2 cellular contexts compared by ENCODE assay signal in genomic region chr5:125276121-125276520, GRCh38.
TF ChIP-seq lines count a peak whose summit lies in the region.

No MANE protein-coding gene starts in this region.

TF ChIP-seq in SK-N-SH treated with all-trans-retinoic acid at 6 μM for 48 hours, 23 proteins besides CTCF, POLR2A, EP300 and RAD21 (continued from another document):
- TF ChIP-seq TCF4 (CRISPR knock-in tag; IDR thresholded peaks at IDR 0.05; ENCODE audit: borderline replicate concordance), result no peak
- no peak for TF ChIP-seq SNAI2 (CRISPR knock-in tag; IDR thresholded peaks at IDR 0.05)

TF ChIP-seq in SK-N-SH, 30 proteins besides CTCF, POLR2A, EP300 and RAD21 (continued from another document):
- TF ChIP-seq REST (IDR thresholded peaks at IDR 0.05; ENCODE audit: low read depth, low read length) (no peak), ELF1 (IDR thresholded peaks at IDR 0.05) (no peak), FOXM1 (IDR thresholded peaks at IDR 0.05; ENCODE audit: low read depth) (no peak), FOSL2 (IDR thresholded peaks at IDR 0.05; ENCODE audit: borderline replicate concordance, low read depth) (no peak), MEF2A (IDR thresholded peaks at IDR 0.05; ENCODE audit: borderline replicate concordance, low read depth) (no peak), FOXJ3 (CRISPR knock-in tag; IDR thresholded peaks at IDR 0.05) (no peak), IRF3 (IDR thresholded peaks at IDR 0.05; ENCODE audit: low read depth, low read length) (no peak), SMC3 (IDR thresholded peaks at IDR 0.05; ENCODE audit: low read depth, low read length) (no peak), RFX5 (IDR thresholded peaks at IDR 0.05; ENCODE audit: low read length) (no peak)
